10 cellular contexts compared by ENCODE assay signal in genomic region chr4:42237010-42237409, GRCh38.
"Had no signal": no experiment of that assay in that cellular context is flagged by ENCODE, and none has a peak within 500 bp of the region (broad histone marks: within the 10 kb centered on the region; RNA-seq: fewer than 3 reads in every experiment).

No MANE protein-coding gene starts in this region.

- H3K27ac Mint-ChIP-seq: HFFc6 had no signal

- H3K27ac ChIP-seq: GM23248, HL-60 had no signal

- H2AFZ ChIP-seq: GM23248 had no signal

- ATAC-seq: HCT116, HepG2, K562 had no signal

- H3K9ac ChIP-seq: GM23248 had no signal

- H3K4me3 Mint-ChIP-seq: HFFc6 had no signal

- H3K9me3 ChIP-seq: HAP-1 had no signal

- H3K4me1 ChIP-seq: HAP-1 had no signal

- H3K36me3 ChIP-seq: HAP-1 had no signal

- DNase-seq: GM23248, GOT3, H7, HFFc6, KG1 had no signal

- H3K4me3 ChIP-seq: GM23248, HAP-1, K562 had no signal
